ENCODE assay signal across 1 cellular context in genomic region chr1:40862008-40862863, GRCh38.
A peak's percentile ranks its signal among the peaks of the same experiment; 100 is the strongest.
TF ChIP-seq lines count a peak whose summit lies in the region.

Gene CITED4, minus strand, starts transcription at chr1:40862363. Its CDS starts 236 bp downstream, at chr1:40862127.

TF ChIP-seq in HepG2, 621 proteins besides CTCF, POLR2A, EP300 and RAD21 (continued from another document and continues in another):
- TF ChIP-seq PRDM4 (CRISPR knock-in tag; IDR thresholded peaks at IDR 0.05; ENCODE audit: borderline replicate concordance) (no peak), ZNF772 (CRISPR knock-in tag; IDR thresholded peaks at IDR 0.05) (peak; percentile 21; the same call in 1 of the 2 replicates), ZNF251 (CRISPR knock-in tag; IDR thresholded peaks at IDR 0.05) (no peak), TIGD3 (CRISPR knock-in tag; IDR thresholded peaks at IDR 0.05; ENCODE audit: borderline replicate concordance) (no peak), NFYB (CRISPR knock-in tag; IDR thresholded peaks at IDR 0.05) (peak; percentile 89), MXD4 (CRISPR knock-in tag; IDR thresholded peaks at IDR 0.05) (peak; percentile 43; the same call in 1 of the 2 replicates), ZNF280D (CRISPR knock-in tag; IDR thresholded peaks at IDR 0.05) (no peak), ZNF33A (CRISPR knock-in tag; IDR thresholded peaks at IDR 0.05; ENCODE audit: borderline replicate concordance) (no peak), MYPOP (CRISPR knock-in tag; IDR thresholded peaks at IDR 0.05) (peak; percentile 77; the same call in 1 of the 2 replicates), ZNF7 (CRISPR knock-in tag; IDR thresholded peaks at IDR 0.05) (peak; percentile 58; the same call in 1 of the 2 replicates), ZNF850 (CRISPR knock-in tag; conservative IDR thresholded peaks at IDR 0.05) (no peak), ZNF563 (CRISPR knock-in tag; IDR thresholded peaks at IDR 0.05) (peak; percentile 46; the same call in 1 of the 2 replicates), LCORL (IDR thresholded peaks at IDR 0.05) (no peak), LCORL (CRISPR knock-in tag; IDR thresholded peaks at IDR 0.05) (peak; percentile 66), ATAD3A (CRISPR knock-in tag; IDR thresholded peaks at IDR 0.05) (no peak), PRMT3 (CRISPR knock-in tag; IDR thresholded peaks at IDR 0.05; ENCODE audit: borderline replicate concordance, low read depth) (no peak), E2F1 (CRISPR knock-in tag; IDR thresholded peaks at IDR 0.05) (no peak), SKIL (CRISPR knock-in tag; IDR thresholded peaks at IDR 0.05; ENCODE audit: borderline replicate concordance) (no peak), TRIM22 (IDR thresholded peaks at IDR 0.05) (no peak), ZNF441 (CRISPR knock-in tag; IDR thresholded peaks at IDR 0.05; ENCODE audit: borderline replicate concordance) (peak; percentile 22; the same call in 1 of the 2 replicates), ZNF703 (CRISPR knock-in tag; IDR thresholded peaks at IDR 0.05; ENCODE audit: borderline replicate concordance) (no peak), ZBTB40 (IDR thresholded peaks at IDR 0.05) (no peak), ZBTB40 (CRISPR knock-in tag; IDR thresholded peaks at IDR 0.05) (no peak)
